8 cellular contexts compared by ENCODE assay signal in the genomic region with DNA sequence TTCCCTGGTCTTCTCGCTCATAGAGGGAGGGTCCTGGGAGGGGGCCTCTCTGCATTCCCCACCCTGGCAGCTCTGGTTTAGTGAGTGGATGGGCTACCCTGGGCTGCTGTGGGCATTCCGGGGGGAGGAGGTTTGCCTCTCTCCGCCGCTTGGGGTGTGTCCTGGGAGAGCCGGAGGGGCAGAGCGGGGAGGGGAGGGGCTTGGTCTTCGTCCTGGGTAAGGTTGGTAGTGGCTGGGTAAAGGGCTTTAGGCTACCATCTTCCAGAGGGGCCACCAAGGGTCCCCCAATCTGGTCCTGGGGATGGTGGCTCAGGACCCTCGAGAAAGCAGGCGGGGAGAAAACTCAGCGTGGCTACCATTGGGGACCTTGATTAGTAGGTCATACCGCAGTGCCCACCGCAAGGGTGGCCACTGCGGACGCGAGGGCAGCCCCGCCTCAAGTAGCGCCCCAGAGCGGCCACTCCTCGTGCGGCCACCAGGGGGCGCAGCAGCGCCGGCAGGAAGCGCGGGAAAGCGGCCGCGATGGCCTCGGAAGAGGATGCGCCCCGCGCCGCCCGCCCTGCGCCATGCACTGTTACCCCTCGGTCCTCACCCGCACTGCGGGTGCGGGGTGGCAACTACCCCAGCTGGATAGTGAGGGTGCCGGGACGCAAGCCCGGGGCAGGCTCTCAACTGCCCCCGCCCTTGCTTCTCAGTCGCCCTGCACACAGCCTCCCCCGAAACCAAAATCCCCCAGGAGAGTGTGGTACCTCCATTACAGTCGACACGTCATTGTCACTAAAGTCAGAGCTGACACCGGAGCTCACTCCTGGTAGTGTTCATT. TPM values are rescaled to one million over a fixed set of nuclear protein-coding genes. Genes with fewer than 3 reads are reported as not detected.
DNase-seq lines count a peak whose midpoint lies in the region; ATAC-seq and TF ChIP-seq lines count a peak whose summit lies in the region.

No MANE protein-coding gene starts in this region.

- TF ChIP-seq CTCF in WTC11 (IDR thresholded peaks at IDR 0.05): peak; percentile 99

- H3K4me3 Mint-ChIP-seq in WTC11: peak overlapping the region; percentile 57

- H3K4me1 Mint-ChIP-seq in WTC11: no peaks in the 10 kb centered on the region

- ATAC-seq in WTC11: peak; percentile 85
- peak; percentile 77 for ATAC-seq in left lobe of liver

- peaks cover 37% of the 10 kb centered on the region for H3K27me3 Mint-ChIP-seq in WTC11 (ENCODE audit: low read depth)

- POLR2A ChIA-PET in WTC11 (lab: Charles Lee): interaction anchor here (0.7 kb wide), 1 partner anchor 203 kb away, joined by 3 read pairs; no protein-coding TSS in a partner anchor

- DNase-seq in NCI-H1694 treated with DMSO at 0.1 percent for 48 hours (lab: John Stamatoyannopoulos, UW) (peak; percentile 9), NCI-H1694 (lab: John Stamatoyannopoulos, UW) (no peak), NCI-H1092 treated with DMSO at 0.1 percent for 48 hours (lab: John Stamatoyannopoulos, UW) (peak; percentile 56), WTC11 (ENCODE audit: low spot score) (peak; percentile 79), left lobe of liver (ENCODE audit: low spot score) (peak; percentile 67), pons (ENCODE audit: low spot score) (no peak)
- peak; percentile 53 for DNase-seq in central memory CD4-positive, alpha-beta T cell
- DNase-seq in stimulated activated CD4-positive, alpha-beta T cell treated with anti-CD3 and anti-CD28 coated beads, TNF-alpha, amount 100 ng/mL, for 1 hour (ENCODE audit: low read depth in 3 of 3, low spot score in 1 of 3): peak; percentile 15 to 63 (median 31)

- H3K36me3 Mint-ChIP-seq in WTC11: no peaks in the 10 kb centered on the region

- H3K9me3 Mint-ChIP-seq in WTC11: no peaks in the 10 kb centered on the region

- CTCF ChIA-PET in WTC11 (lab: Charles Lee): interaction anchor here (0.6 to 5.6 kb wide), 20 partner anchors 11 to 233 kb away, joined by 3 to 113 read pairs (median 4); a partner anchor contains a TSS

- no peak overlapping the region for H3K27ac Mint-ChIP-seq in WTC11

TF ChIP-seq in WTC11, 78 proteins besides CTCF, POLR2A, EP300 and RAD21 (continues in another document):
- TF ChIP-seq, protein P1, sequence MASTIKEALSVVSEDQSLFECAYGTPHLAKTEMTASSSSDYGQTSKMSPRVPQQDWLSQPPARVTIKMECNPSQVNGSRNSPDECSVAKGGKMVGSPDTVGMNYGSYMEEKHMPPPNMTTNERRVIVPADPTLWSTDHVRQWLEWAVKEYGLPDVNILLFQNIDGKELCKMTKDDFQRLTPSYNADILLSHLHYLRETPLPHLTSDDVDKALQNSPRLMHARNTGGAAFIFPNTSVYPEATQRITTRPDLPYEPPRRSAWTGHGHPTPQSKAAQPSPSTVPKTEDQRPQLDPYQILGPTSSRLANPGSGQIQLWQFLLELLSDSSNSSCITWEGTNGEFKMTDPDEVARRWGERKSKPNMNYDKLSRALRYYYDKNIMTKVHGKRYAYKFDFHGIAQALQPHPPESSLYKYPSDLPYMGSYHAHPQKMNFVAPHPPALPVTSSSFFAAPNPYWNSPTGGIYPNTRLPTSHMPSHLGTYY (CRISPR knock-in tag; IDR thresholded peaks at IDR 0.05): no peak
- TF ChIP-seq KAT7 (CRISPR knock-in tag; IDR thresholded peaks at IDR 0.05; ENCODE audit: borderline replicate concordance) (no peak), ZNF317 (CRISPR knock-in tag; IDR thresholded peaks at IDR 0.05; ENCODE audit: borderline replicate concordance, low read depth) (no peak), ESRRA (CRISPR knock-in tag; IDR thresholded peaks at IDR 0.05; ENCODE audit: borderline replicate concordance) (0 out of 2 replicates have a peak, but pooled peaks have one; percentile 65), SMAD3 (CRISPR knock-in tag; IDR thresholded peaks at IDR 0.05; ENCODE audit: borderline replicate concordance) (peak; percentile 81; the same call in 1 of the 2 replicates)
- TF ChIP-seq, protein P2, sequence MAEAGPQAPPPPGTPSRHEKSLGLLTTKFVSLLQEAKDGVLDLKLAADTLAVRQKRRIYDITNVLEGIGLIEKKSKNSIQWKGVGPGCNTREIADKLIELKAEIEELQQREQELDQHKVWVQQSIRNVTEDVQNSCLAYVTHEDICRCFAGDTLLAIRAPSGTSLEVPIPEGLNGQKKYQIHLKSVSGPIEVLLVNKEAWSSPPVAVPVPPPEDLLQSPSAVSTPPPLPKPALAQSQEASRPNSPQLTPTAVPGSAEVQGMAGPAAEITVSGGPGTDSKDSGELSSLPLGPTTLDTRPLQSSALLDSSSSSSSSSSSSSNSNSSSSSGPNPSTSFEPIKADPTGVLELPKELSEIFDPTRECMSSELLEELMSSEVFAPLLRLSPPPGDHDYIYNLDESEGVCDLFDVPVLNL (CRISPR knock-in tag; IDR thresholded peaks at IDR 0.05; ENCODE audit: borderline replicate concordance, low read depth): peak; percentile 87
- TF ChIP-seq, protein P3, sequence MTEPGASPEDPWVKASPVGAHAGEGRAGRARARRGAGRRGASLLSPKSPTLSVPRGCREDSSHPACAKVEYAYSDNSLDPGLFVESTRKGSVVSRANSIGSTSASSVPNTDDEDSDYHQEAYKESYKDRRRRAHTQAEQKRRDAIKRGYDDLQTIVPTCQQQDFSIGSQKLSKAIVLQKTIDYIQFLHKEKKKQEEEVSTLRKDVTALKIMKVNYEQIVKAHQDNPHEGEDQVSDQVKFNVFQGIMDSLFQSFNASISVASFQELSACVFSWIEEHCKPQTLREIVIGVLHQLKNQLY (CRISPR knock-in tag; IDR thresholded peaks at IDR 0.05): no peak
- TF ChIP-seq, protein P4, sequence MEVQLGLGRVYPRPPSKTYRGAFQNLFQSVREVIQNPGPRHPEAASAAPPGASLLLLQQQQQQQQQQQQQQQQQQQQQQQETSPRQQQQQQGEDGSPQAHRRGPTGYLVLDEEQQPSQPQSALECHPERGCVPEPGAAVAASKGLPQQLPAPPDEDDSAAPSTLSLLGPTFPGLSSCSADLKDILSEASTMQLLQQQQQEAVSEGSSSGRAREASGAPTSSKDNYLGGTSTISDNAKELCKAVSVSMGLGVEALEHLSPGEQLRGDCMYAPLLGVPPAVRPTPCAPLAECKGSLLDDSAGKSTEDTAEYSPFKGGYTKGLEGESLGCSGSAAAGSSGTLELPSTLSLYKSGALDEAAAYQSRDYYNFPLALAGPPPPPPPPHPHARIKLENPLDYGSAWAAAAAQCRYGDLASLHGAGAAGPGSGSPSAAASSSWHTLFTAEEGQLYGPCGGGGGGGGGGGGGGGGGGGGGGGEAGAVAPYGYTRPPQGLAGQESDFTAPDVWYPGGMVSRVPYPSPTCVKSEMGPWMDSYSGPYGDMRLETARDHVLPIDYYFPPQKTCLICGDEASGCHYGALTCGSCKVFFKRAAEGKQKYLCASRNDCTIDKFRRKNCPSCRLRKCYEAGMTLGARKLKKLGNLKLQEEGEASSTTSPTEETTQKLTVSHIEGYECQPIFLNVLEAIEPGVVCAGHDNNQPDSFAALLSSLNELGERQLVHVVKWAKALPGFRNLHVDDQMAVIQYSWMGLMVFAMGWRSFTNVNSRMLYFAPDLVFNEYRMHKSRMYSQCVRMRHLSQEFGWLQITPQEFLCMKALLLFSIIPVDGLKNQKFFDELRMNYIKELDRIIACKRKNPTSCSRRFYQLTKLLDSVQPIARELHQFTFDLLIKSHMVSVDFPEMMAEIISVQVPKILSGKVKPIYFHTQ (CRISPR knock-in tag; IDR thresholded peaks at IDR 0.05): no peak
- TF ChIP-seq, protein P5, sequence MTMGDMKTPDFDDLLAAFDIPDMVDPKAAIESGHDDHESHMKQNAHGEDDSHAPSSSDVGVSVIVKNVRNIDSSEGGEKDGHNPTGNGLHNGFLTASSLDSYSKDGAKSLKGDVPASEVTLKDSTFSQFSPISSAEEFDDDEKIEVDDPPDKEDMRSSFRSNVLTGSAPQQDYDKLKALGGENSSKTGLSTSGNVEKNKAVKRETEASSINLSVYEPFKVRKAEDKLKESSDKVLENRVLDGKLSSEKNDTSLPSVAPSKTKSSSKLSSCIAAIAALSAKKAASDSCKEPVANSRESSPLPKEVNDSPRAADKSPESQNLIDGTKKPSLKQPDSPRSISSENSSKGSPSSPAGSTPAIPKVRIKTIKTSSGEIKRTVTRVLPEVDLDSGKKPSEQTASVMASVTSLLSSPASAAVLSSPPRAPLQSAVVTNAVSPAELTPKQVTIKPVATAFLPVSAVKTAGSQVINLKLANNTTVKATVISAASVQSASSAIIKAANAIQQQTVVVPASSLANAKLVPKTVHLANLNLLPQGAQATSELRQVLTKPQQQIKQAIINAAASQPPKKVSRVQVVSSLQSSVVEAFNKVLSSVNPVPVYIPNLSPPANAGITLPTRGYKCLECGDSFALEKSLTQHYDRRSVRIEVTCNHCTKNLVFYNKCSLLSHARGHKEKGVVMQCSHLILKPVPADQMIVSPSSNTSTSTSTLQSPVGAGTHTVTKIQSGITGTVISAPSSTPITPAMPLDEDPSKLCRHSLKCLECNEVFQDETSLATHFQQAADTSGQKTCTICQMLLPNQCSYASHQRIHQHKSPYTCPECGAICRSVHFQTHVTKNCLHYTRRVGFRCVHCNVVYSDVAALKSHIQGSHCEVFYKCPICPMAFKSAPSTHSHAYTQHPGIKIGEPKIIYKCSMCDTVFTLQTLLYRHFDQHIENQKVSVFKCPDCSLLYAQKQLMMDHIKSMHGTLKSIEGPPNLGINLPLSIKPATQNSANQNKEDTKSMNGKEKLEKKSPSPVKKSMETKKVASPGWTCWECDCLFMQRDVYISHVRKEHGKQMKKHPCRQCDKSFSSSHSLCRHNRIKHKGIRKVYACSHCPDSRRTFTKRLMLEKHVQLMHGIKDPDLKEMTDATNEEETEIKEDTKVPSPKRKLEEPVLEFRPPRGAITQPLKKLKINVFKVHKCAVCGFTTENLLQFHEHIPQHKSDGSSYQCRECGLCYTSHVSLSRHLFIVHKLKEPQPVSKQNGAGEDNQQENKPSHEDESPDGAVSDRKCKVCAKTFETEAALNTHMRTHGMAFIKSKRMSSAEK (CRISPR knock-in tag; IDR thresholded peaks at IDR 0.05; ENCODE audit: borderline replicate concordance): no peak

RNA-seq across cellular contexts. Expression of a gene that starts 44.1 kb away (rescaled TPM):
- total RNA-seq in WTC11 (2021) (8.8 to 9.3 TPM (median 9.2 TPM) in 3 replicates), left lobe of liver (3.5 TPM)

Comparison
In these comparisons a context has a peak if more than half of its experiments do, and no peak if none do; other contexts are left out.
1. DNase-seq: peak in NCI-H1694 treated with DMSO at 0.1 percent for 48 hours (single experiment), NCI-H1092 treated with DMSO at 0.1 percent for 48 hours (single experiment), WTC11 (single experiment), central memory CD4-positive, alpha-beta T cell (single experiment), left lobe of liver (single experiment) and stimulated activated CD4-positive, alpha-beta T cell treated with anti-CD3 and anti-CD28 coated beads, TNF-alpha, amount 100 ng/mL, for 1 hour (3 of 3); none in NCI-H1694 (single experiment) and pons (single experiment).